In the genomic region with DNA sequence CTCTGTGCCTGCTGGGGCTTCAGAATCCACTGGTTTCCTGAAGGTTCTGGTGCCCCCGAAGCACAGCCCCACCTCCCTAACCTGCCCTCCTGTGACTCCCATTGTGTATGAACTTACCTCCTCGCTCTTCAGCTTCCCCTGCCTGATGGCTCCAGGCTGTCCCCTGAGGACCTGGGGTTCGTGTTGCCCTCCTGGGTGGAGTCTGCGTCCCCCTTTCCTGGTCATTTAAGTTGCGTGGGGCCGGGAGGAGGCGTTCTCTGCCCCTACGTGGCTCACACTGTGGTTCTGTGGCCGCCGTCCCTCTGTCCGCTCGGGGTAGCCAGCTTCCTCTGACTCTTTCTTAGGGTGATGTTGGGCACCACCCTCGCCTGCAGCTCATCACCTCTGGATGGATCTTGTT, we compare ENCODE assay signal across 1 cellular context.
TF ChIP-seq lines count a peak whose summit lies in the region.

No MANE protein-coding gene starts in this region.

TF ChIP-seq in HepG2, 621 proteins besides CTCF, POLR2A, EP300 and RAD21 (continued from another document):
- TF ChIP-seq, protein P1, sequence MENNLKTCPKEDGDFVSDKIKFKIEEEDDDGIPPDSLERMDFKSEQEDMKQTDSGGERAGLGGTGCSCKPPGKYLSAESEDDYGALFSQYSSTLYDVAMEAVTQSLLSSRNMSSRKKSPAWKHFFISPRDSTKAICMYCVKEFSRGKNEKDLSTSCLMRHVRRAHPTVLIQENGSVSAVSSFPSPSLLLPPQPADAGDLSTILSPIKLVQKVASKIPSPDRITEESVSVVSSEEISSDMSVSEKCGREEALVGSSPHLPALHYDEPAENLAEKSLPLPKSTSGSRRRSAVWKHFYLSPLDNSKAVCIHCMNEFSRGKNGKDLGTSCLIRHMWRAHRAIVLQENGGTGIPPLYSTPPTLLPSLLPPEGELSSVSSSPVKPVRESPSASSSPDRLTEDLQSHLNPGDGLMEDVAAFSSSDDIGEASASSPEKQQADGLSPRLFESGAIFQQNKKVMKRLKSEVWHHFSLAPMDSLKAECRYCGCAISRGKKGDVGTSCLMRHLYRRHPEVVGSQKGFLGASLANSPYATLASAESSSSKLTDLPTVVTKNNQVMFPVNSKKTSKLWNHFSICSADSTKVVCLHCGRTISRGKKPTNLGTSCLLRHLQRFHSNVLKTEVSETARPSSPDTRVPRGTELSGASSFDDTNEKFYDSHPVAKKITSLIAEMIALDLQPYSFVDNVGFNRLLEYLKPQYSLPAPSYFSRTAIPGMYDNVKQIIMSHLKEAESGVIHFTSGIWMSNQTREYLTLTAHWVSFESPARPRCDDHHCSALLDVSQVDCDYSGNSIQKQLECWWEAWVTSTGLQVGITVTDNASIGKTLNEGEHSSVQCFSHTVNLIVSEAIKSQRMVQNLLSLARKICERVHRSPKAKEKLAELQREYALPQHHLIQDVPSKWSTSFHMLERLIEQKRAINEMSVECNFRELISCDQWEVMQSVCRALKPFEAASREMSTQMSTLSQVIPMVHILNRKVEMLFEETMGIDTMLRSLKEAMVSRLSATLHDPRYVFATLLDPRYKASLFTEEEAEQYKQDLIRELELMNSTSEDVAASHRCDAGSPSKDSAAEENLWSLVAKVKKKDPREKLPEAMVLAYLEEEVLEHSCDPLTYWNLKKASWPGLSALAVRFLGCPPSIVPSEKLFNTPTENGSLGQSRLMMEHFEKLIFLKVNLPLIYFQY (CRISPR knock-in tag; IDR thresholded peaks at IDR 0.05; ENCODE audit: borderline replicate concordance) = no peak
